ENCODE assay signal across 1 cellular context in the genomic region with DNA sequence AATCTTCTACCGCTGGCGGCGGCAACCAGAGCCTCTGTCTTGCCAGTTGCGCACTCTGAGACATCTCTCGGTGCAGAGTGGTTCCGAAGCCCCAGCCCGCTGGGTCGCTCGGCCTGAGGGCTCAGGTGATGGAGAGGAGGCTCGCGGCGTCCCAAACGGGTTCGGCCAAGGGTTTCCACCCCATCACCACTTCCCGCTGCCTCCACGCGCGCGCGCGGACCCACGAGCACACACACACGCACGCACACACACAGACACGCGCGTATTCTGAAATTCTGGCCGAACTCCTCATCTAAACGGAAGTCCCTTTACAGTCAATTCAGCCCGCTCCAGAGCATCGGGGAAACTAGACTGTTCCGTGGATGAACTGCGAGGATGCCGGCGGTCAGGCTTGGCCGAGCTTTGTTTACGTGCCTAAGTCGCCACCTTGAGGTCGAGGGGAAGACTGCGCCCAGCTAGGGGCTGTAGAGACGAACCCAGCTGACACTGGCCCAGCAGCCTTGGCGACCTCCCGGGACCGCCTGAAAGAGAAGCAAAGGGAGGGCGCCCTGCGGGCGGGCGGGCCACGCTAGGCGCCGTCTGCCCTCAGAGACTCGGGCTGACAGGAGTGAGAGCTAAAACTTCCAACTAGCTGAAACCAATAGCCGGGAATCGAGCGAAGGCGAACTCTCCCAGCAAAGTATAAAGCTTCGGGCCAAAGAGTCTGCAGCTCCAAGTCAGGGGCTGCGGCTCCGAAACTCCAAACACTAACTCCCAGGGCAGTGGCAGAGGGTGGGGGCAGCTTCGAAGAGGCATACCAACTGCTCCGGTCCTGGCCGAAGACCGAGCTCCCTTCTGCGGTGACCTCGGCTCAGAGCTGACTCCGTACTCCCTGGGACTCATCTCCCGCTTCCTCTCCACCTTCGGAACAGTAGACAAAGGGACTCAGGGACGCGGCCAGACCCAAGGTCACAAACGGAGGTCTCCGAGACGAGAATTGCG.
TF ChIP-seq lines count a peak whose summit lies in the region.

No MANE protein-coding gene starts in this region.

TF ChIP-seq in HepG2, 621 proteins besides CTCF, POLR2A, EP300 and RAD21 (continued from another document and continues in another):
- TF ChIP-seq, protein P1, sequence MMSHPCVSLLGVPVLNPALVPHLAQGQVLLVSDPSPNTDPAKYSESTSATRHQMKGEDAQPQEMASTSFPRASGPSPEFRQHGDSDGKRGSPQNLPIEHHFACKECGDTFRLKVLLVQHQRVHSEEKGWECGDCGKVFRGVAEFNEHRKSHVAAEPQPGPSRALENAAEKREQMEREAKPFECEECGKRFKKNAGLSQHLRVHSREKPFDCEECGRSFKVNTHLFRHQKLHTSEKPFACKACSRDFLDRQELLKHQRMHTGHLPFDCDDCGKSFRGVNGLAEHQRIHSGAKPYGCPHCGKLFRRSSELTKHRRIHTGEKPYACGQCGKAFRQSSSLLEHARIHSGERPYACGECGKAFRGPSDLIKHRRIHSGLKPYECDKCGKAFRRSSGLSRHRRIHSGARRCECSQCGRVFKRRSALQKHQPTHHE (CRISPR knock-in tag; IDR thresholded peaks at IDR 0.05; ENCODE audit: borderline replicate concordance), result no peak
- TF ChIP-seq, protein P2, sequence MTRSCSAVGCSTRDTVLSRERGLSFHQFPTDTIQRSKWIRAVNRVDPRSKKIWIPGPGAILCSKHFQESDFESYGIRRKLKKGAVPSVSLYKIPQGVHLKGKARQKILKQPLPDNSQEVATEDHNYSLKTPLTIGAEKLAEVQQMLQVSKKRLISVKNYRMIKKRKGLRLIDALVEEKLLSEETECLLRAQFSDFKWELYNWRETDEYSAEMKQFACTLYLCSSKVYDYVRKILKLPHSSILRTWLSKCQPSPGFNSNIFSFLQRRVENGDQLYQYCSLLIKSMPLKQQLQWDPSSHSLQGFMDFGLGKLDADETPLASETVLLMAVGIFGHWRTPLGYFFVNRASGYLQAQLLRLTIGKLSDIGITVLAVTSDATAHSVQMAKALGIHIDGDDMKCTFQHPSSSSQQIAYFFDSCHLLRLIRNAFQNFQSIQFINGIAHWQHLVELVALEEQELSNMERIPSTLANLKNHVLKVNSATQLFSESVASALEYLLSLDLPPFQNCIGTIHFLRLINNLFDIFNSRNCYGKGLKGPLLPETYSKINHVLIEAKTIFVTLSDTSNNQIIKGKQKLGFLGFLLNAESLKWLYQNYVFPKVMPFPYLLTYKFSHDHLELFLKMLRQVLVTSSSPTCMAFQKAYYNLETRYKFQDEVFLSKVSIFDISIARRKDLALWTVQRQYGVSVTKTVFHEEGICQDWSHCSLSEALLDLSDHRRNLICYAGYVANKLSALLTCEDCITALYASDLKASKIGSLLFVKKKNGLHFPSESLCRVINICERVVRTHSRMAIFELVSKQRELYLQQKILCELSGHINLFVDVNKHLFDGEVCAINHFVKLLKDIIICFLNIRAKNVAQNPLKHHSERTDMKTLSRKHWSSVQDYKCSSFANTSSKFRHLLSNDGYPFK (CRISPR knock-in tag; IDR thresholded peaks at IDR 0.05; ENCODE audit: borderline replicate concordance), result peak; percentile 53; the same call in 1 of the 2 replicates
- TF ChIP-seq ZNF501 (CRISPR knock-in tag; IDR thresholded peaks at IDR 0.05), result peak; percentile 56
- TF ChIP-seq KLF13 (CRISPR knock-in tag; IDR thresholded peaks at IDR 0.05), result no peak
- 0 out of 2 replicates have a peak, but pooled peaks have one; percentile 26 for TF ChIP-seq GATAD2A (CRISPR knock-in tag; IDR thresholded peaks at IDR 0.05)
- TF ChIP-seq IRX3 (CRISPR knock-in tag; IDR thresholded peaks at IDR 0.05; ENCODE audit: borderline replicate concordance, low read depth), result no peak
- no peak for TF ChIP-seq LCORL (IDR thresholded peaks at IDR 0.05)
- 0 out of 2 replicates have a peak, but pooled peaks have one; percentile 29 for TF ChIP-seq LCORL (CRISPR knock-in tag; IDR thresholded peaks at IDR 0.05)
- TF ChIP-seq KAT7 (CRISPR knock-in tag; IDR thresholded peaks at IDR 0.05; ENCODE audit: borderline replicate concordance), result no peak
- TF ChIP-seq ISX (CRISPR knock-in tag; conservative IDR thresholded peaks at IDR 0.05), result no peak
- TF ChIP-seq ZNF619 (CRISPR knock-in tag; IDR thresholded peaks at IDR 0.05), result peak; percentile 42; the same call in 1 of the 2 replicates
- TF ChIP-seq, protein P3, sequence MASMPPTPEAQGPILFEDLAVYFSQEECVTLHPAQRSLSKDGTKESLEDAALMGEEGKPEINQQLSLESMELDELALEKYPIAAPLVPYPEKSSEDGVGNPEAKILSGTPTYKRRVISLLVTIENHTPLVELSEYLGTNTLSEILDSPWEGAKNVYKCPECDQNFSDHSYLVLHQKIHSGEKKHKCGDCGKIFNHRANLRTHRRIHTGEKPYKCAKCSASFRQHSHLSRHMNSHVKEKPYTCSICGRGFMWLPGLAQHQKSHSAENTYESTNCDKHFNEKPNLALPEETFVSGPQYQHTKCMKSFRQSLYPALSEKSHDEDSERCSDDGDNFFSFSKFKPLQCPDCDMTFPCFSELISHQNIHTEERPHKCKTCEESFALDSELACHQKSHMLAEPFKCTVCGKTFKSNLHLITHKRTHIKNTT (CRISPR knock-in tag; IDR thresholded peaks at IDR 0.05), result no peak
- TF ChIP-seq ZNF543 (CRISPR knock-in tag; IDR thresholded peaks at IDR 0.05), result peak; percentile 39; the same call in 1 of the 2 replicates
- TF ChIP-seq, protein P4, sequence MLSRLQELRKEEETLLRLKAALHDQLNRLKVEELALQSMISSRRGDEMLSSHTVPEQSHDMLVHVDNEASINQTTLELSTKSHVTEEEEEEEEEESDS (CRISPR knock-in tag; IDR thresholded peaks at IDR 0.05; ENCODE audit: borderline replicate concordance), result no peak
- no peak for TF ChIP-seq TCF12 (IDR thresholded peaks at IDR 0.05)
- no peak for TF ChIP-seq TCF12 (CRISPR knock-in tag; IDR thresholded peaks at IDR 0.05)
- TF ChIP-seq, protein P5, sequence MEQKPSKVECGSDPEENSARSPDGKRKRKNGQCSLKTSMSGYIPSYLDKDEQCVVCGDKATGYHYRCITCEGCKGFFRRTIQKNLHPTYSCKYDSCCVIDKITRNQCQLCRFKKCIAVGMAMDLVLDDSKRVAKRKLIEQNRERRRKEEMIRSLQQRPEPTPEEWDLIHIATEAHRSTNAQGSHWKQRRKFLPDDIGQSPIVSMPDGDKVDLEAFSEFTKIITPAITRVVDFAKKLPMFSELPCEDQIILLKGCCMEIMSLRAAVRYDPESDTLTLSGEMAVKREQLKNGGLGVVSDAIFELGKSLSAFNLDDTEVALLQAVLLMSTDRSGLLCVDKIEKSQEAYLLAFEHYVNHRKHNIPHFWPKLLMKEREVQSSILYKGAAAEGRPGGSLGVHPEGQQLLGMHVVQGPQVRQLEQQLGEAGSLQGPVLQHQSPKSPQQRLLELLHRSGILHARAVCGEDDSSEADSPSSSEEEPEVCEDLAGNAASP (CRISPR knock-in tag; IDR thresholded peaks at IDR 0.05; ENCODE audit: borderline replicate concordance), result 0 out of 2 replicates have a peak, but pooled peaks have one; percentile 15
- TF ChIP-seq SALL2 (CRISPR knock-in tag; IDR thresholded peaks at IDR 0.05), result no peak
- TF ChIP-seq ZFP36L2 (CRISPR knock-in tag; IDR thresholded peaks at IDR 0.05), result no peak
- TF ChIP-seq, protein P6, sequence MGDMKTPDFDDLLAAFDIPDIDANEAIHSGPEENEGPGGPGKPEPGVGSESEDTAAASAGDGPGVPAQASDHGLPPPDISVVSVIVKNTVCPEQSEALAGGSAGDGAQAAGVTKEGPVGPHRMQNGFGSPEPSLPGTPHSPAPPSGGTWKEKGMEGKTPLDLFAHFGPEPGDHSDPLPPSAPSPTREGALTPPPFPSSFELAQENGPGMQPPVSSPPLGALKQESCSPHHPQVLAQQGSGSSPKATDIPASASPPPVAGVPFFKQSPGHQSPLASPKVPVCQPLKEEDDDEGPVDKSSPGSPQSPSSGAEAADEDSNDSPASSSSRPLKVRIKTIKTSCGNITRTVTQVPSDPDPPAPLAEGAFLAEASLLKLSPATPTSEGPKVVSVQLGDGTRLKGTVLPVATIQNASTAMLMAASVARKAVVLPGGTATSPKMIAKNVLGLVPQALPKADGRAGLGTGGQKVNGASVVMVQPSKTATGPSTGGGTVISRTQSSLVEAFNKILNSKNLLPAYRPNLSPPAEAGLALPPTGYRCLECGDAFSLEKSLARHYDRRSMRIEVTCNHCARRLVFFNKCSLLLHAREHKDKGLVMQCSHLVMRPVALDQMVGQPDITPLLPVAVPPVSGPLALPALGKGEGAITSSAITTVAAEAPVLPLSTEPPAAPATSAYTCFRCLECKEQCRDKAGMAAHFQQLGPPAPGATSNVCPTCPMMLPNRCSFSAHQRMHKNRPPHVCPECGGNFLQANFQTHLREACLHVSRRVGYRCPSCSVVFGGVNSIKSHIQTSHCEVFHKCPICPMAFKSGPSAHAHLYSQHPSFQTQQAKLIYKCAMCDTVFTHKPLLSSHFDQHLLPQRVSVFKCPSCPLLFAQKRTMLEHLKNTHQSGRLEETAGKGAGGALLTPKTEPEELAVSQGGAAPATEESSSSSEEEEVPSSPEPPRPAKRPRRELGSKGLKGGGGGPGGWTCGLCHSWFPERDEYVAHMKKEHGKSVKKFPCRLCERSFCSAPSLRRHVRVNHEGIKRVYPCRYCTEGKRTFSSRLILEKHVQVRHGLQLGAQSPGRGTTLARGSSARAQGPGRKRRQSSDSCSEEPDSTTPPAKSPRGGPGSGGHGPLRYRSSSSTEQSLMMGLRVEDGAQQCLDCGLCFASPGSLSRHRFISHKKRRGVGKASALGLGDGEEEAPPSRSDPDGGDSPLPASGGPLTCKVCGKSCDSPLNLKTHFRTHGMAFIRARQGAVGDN (CRISPR knock-in tag; IDR thresholded peaks at IDR 0.05), result peak; percentile 72
- TF ChIP-seq, protein P7, sequence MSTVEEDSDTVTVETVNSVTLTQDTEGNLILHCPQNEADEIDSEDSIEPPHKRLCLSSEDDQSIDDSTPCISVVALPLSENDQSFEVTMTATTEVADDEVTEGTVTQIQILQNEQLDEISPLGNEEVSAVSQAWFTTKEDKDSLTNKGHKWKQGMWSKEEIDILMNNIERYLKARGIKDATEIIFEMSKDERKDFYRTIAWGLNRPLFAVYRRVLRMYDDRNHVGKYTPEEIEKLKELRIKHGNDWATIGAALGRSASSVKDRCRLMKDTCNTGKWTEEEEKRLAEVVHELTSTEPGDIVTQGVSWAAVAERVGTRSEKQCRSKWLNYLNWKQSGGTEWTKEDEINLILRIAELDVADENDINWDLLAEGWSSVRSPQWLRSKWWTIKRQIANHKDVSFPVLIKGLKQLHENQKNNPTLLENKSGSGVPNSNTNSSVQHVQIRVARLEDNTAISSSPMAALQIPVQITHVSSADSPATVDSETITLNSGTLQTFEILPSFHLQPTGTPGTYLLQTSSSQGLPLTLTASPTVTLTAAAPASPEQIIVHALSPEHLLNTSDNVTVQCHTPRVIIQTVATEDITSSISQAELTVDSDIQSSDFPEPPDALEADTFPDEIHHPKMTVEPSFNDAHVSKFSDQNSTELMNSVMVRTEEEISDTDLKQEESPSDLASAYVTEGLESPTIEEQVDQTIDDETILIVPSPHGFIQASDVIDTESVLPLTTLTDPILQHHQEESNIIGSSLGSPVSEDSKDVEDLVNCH (CRISPR knock-in tag; IDR thresholded peaks at IDR 0.05), result no peak
- no peak for TF ChIP-seq U2AF2 (IDR thresholded peaks at IDR 0.05; ENCODE audit: low read depth, low read length)
- TF ChIP-seq KMT2A (CRISPR knock-in tag; IDR thresholded peaks at IDR 0.05), result no peak
- TF ChIP-seq NFIB (CRISPR knock-in tag; IDR thresholded peaks at IDR 0.05; ENCODE audit: borderline replicate concordance), result no peak
- TF ChIP-seq ZNF34 (CRISPR knock-in tag; IDR thresholded peaks at IDR 0.05; ENCODE audit: borderline replicate concordance), result peak; percentile 27; the same call in 1 of the 2 replicates
- no peak for TF ChIP-seq PLRG1 (conservative IDR thresholded peaks at IDR 0.05)
- peak; percentile 55; the same call in 1 of the 2 replicates for TF ChIP-seq RXRA (CRISPR knock-in tag; IDR thresholded peaks at IDR 0.05)
- no peak for TF ChIP-seq ZBTB20 (CRISPR knock-in tag; IDR thresholded peaks at IDR 0.05; ENCODE audit: borderline replicate concordance, low read depth)
- TF ChIP-seq ZNF256 (CRISPR knock-in tag; conservative IDR thresholded peaks at IDR 0.05), result no peak
- TF ChIP-seq, protein P8, sequence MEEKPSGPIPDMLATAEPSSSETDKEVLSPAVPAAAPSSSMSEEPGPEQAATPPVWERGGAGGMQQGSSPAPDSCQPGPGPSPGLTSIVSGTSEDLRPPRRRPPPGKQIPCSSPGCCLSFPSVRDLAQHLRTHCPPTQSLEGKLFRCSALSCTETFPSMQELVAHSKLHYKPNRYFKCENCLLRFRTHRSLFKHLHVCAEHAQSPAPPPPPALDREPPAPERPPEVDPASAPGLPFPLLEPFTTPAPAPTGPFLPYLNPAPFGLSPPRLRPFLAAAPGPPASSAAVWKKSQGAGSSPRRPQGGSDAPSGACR (CRISPR knock-in tag; IDR thresholded peaks at IDR 0.05), result 0 out of 2 replicates have a peak, but pooled peaks have one; percentile 46
- TF ChIP-seq ZMAT3 (CRISPR knock-in tag; conservative IDR thresholded peaks at IDR 0.05), result no peak
- no peak for TF ChIP-seq TRIM24 (CRISPR knock-in tag; IDR thresholded peaks at IDR 0.05)
- TF ChIP-seq SAP130 (CRISPR knock-in tag; IDR thresholded peaks at IDR 0.05; ENCODE audit: low read depth), result peak; percentile 15; the same call in 1 of the 2 replicates
- no peak for TF ChIP-seq RFXANK (CRISPR knock-in tag; IDR thresholded peaks at IDR 0.05)
- TF ChIP-seq, protein P9, sequence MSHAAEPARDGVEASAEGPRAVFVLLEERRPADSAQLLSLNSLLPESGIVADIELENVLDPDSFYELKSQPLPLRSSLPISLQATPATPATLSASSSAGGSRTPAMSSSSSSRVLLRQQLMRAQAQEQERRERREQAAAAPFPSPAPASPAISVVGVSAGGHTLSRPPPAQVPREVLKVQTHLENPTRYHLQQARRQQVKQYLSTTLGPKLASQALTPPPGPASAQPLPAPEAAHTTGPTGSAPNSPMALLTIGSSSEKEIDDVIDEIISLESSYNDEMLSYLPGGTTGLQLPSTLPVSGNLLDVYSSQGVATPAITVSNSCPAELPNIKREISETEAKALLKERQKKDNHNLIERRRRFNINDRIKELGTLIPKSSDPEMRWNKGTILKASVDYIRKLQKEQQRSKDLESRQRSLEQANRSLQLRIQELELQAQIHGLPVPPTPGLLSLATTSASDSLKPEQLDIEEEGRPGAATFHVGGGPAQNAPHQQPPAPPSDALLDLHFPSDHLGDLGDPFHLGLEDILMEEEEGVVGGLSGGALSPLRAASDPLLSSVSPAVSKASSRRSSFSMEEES (CRISPR knock-in tag; IDR thresholded peaks at IDR 0.05), result no peak
- TF ChIP-seq RFX3 (CRISPR knock-in tag; IDR thresholded peaks at IDR 0.05), result no peak
- no peak for TF ChIP-seq ZNF614 (CRISPR knock-in tag; IDR thresholded peaks at IDR 0.05; ENCODE audit: borderline replicate concordance)
- TF ChIP-seq MLLT10 (CRISPR knock-in tag; IDR thresholded peaks at IDR 0.05), result no peak
- TF ChIP-seq, protein P10, sequence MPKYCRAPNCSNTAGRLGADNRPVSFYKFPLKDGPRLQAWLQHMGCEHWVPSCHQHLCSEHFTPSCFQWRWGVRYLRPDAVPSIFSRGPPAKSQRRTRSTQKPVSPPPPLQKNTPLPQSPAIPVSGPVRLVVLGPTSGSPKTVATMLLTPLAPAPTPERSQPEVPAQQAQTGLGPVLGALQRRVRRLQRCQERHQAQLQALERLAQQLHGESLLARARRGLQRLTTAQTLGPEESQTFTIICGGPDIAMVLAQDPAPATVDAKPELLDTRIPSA (CRISPR knock-in tag; IDR thresholded peaks at IDR 0.05; ENCODE audit: borderline replicate concordance), result no peak
